15 cellular contexts compared by ENCODE assay signal in genomic region chr17:79996291-79996690, GRCh38. TPM values are rescaled to one million over a fixed set of nuclear protein-coding genes. Genes with fewer than 3 reads are reported as not detected.
DNase-seq lines count a peak whose midpoint lies in the region; ATAC-seq and TF ChIP-seq lines count a peak whose summit lies in the region.
"Had no signal": no experiment of that assay in that cellular context is flagged by ENCODE, and none has a peak within 500 bp of the region (broad histone marks: within the 10 kb centered on the region; RNA-seq: fewer than 3 reads in every experiment).

No MANE protein-coding gene starts in this region.

- H3K27ac Mint-ChIP-seq in CD14-positive monocyte (peak overlapping the region; percentile 95 to 99 (median 97)), naive B cell (peak overlapping the region in 4 of 6 donors; percentile 83 to 97 (median 88))
- peak overlapping the region; percentile 94 for H3K27ac Mint-ChIP-seq in activated CD8-positive, alpha-beta T cell treated with anti-CD3 and anti-CD28 coated beads for 36 hours
- H3K27ac Mint-ChIP-seq: type B pancreatic cell had no signal

- peaks cover 51% of the 10 kb centered on the region for H3K4me1 Mint-ChIP-seq in CD14-positive monocyte
- peaks cover 51% of the 10 kb centered on the region for H3K4me1 Mint-ChIP-seq in activated CD8-positive, alpha-beta T cell treated with anti-CD3 and anti-CD28 coated beads for 36 hours (ENCODE audit: low read depth)
- H3K4me1 Mint-ChIP-seq in naive B cell: peaks cover 19 to 41% (median 40%) of the 10 kb centered on the region in 3 donors

- POLR2A ChIA-PET in activated CD8-positive, alpha-beta T cell treated with anti-CD3 and anti-CD28 coated beads for 36 hours (lab: Charles Lee): interaction anchor here (0.6 to 1.3 kb wide), 3 partner anchors 10 to 192 kb away, joined by 3 to 5 read pairs (median 4); no protein-coding TSS in a partner anchor

- H3K9me3 Mint-ChIP-seq in CD14-positive monocyte (peaks cover 0 to 5% (median 0%) of the 10 kb centered on the region in 7 donors), naive B cell (no peaks in the 10 kb centered on the region)
- no peaks in the 10 kb centered on the region for H3K9me3 Mint-ChIP-seq in activated CD8-positive, alpha-beta T cell treated with anti-CD3 and anti-CD28 coated beads for 36 hours
- H3K9me3 Mint-ChIP-seq: memory B cell; stimulated activated naive B cell treated with anti-CD40 and anti-IgM and Interleukin-4, amounts not matched to agents 10 μg/mL and 1 μg/mL and 100 μg/mL, for 72 hours; type B pancreatic cell had no signal

- TF ChIP-seq CTCF in CD14-positive monocyte (IDR thresholded peaks at IDR 0.05) (no peak), ascending aorta (IDR thresholded peaks at IDR 0.05) (no peak)
- no peak for TF ChIP-seq CTCF in activated CD8-positive, alpha-beta T cell treated with anti-CD3 and anti-CD28 coated beads for 36 hours (IDR thresholded peaks at IDR 0.05)

- no peak overlapping the region for H3K27ac ChIP-seq in ascending aorta
- H3K27ac ChIP-seq: C4-2B, esophagus muscularis mucosa, KMS-11 had no signal

- H3K36me3 Mint-ChIP-seq in CD14-positive monocyte (peaks cover 3 to 4% of the 10 kb centered on the region in 2 donors), naive B cell (no peaks in the 10 kb centered on the region)
- H3K36me3 Mint-ChIP-seq in activated CD8-positive, alpha-beta T cell treated with anti-CD3 and anti-CD28 coated beads for 36 hours (ENCODE audit: low read depth): peaks cover 4% of the 10 kb centered on the region
- H3K36me3 Mint-ChIP-seq: memory B cell had no signal

- intact Hi-C loops in CD14-positive monocyte (cut with micrococcal nuclease) (no loop called here), ascending aorta (cut with DNase I) (no loop called here)
- intact Hi-C loops in activated CD8-positive, alpha-beta T cell treated with anti-CD3 and anti-CD28 coated beads for 36 hours (cut with micrococcal nuclease): loop anchor here (10.0 kb wide), 1 partner anchor 251 kb away; no protein-coding TSS in a partner anchor

- CTCF ChIA-PET in activated CD8-positive, alpha-beta T cell treated with anti-CD3 and anti-CD28 coated beads for 36 hours (lab: Charles Lee): interaction anchor here (1.0 to 2.4 kb wide), 3 partner anchors 10 to 28 kb away, joined by 3 to 17 read pairs (median 16); no protein-coding TSS in a partner anchor

- H3K9me3 ChIP-seq in ascending aorta: no peaks in the 10 kb centered on the region
- H3K9me3 ChIP-seq: esophagus muscularis mucosa had no signal

- no peaks in the 10 kb centered on the region for H3K36me3 ChIP-seq in ascending aorta

- peaks cover 5 to 13% of the 10 kb centered on the region in 2 donors for H3K4me1 ChIP-seq in ascending aorta

- H3K4me3 ChIP-seq in ascending aorta: no peak overlapping the region
- H3K4me3 ChIP-seq: esophagus muscularis mucosa had no signal

- no peak overlapping the region for H3K4me3 Mint-ChIP-seq in CD14-positive monocyte
- peak overlapping the region; percentile 13 for H3K4me3 Mint-ChIP-seq in activated CD8-positive, alpha-beta T cell treated with anti-CD3 and anti-CD28 coated beads for 36 hours
- peak overlapping the region in 4 of 8 donors; percentile 22 to 85 (median 62) for H3K4me3 Mint-ChIP-seq in naive B cell
- H3K4me3 Mint-ChIP-seq: type B pancreatic cell had no signal

- ATAC-seq in activated CD8-positive, alpha-beta T cell treated with anti-CD3 and anti-CD28 coated beads for 36 hours: no peak
- ATAC-seq in naive B cell (ENCODE audit: low read depth in 2 of 2): no peak

- no peak for DNase-seq in CD14-positive monocyte (ENCODE audit: low spot score)
- peak; percentile 55 for DNase-seq in GF-D8 (lab: John Stamatoyannopoulos, UW)
- no peak for DNase-seq in activated CD8-positive, alpha-beta T cell treated with anti-CD3 and anti-CD28 coated beads for 36 hours
- no peak for DNase-seq in naive B cell
- no peak for DNase-seq in T-helper 9 cell
- no peak for DNase-seq in ascending aorta (ENCODE audit: low spot score in 2 of 2)
- no peak for DNase-seq in mesenteric fat pad (ENCODE audit: low spot score)
- DNase-seq in DMS 273 (lab: John Stamatoyannopoulos, UW; ENCODE audit: unreplicated experiment): no peak
- DNase-seq: head of caudate nucleus had no signal

- peaks cover 4 to 13% (median 10%) of the 10 kb centered on the region in 3 donors for H3K27me3 Mint-ChIP-seq in CD14-positive monocyte (ENCODE audit: low read depth in 3 of 3)
- H3K27me3 Mint-ChIP-seq in activated CD8-positive, alpha-beta T cell treated with anti-CD3 and anti-CD28 coated beads for 36 hours: no peaks in the 10 kb centered on the region
- H3K27me3 Mint-ChIP-seq in naive B cell: peaks cover 0 to 9% (median 3%) of the 10 kb centered on the region in 3 donors
- H3K27me3 Mint-ChIP-seq: type B pancreatic cell had no signal

- H3K27me3 ChIP-seq in ascending aorta: no peaks in the 10 kb centered on the region
- H3K27me3 ChIP-seq: esophagus muscularis mucosa had no signal

RNA-seq across cellular contexts. Expression of gene TBC1D16, which starts 39.4 kb away (rescaled TPM):
- polyA plus RNA-seq in CD14-positive monocyte (under 1 TPM; 0.11 to 0.27 TPM), naive B cell (ENCODE audit: low read depth in 6 of 6) (1 to 10 TPM in 3 of 6 donors, under 1 TPM in 2, not detected in 1; 0.31 to 2.6 (median 1.4) TPM)
- 10 to 100 TPM in 1 of 2 experiments, 1 to 10 TPM in 1; 9.6 to 12.0 TPM for total RNA-seq in activated CD8-positive, alpha-beta T cell treated with anti-CD3 and anti-CD28 coated beads for 36 hours
- total RNA-seq in ascending aorta (55.6 TPM), mesenteric fat pad (111 TPM)

RNA-seq across cellular contexts. Expression of gene CCDC40, which starts 40.2 kb away (rescaled TPM):
- polyA plus RNA-seq in CD14-positive monocyte: under 1 TPM in 1 of 2 donors, not detected in 1; 0.21 TPM
- under 1 TPM; 0.54 to 0.79 TPM for total RNA-seq in activated CD8-positive, alpha-beta T cell treated with anti-CD3 and anti-CD28 coated beads for 36 hours
- polyA plus RNA-seq in naive B cell (ENCODE audit: low read depth in 6 of 6): not detected
- total RNA-seq in ascending aorta: 5.4 TPM
- 7.9 TPM for total RNA-seq in mesenteric fat pad
